20 cellular contexts compared by ENCODE assay signal in the genomic region with DNA sequence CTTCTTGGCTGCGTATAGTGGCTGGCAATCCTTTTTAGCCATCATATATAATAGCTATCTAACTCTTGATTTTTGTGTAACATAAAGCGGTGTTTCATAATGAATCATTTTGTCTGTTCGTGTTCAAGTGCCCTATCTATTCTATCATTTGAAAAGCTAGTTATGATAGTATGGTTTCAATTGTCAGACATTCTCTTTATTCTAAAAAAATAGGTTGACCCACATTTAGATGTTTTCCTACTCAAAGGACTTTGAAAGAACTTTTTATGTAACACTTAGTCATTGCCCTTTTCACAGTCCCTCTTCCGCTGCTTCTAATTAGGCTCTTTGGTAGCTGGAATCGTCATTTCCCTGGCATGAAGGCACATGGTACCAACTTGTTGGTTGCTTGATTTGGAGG.
DNase-seq lines count a peak whose midpoint lies in the region; ATAC-seq and TF ChIP-seq lines count a peak whose summit lies in the region.
"Had no signal": no experiment of that assay in that cellular context is flagged by ENCODE, and none has a peak within 500 bp of the region (broad histone marks: within the 10 kb centered on the region; RNA-seq: fewer than 3 reads in every experiment).

No MANE protein-coding gene starts in this region.

- H3K27ac Mint-ChIP-seq in activated CD4-positive, alpha-beta T cell treated with anti-CD3 and anti-CD28 coated beads for 36 hours: peak overlapping the region; percentile 40
- H3K27ac Mint-ChIP-seq in activated CD8-positive, alpha-beta T cell treated with anti-CD3 and anti-CD28 coated beads for 36 hours: peak overlapping the region; percentile 81
- H3K27ac Mint-ChIP-seq: CD14-positive monocyte had no signal

- H3K4me1 Mint-ChIP-seq in activated CD4-positive, alpha-beta T cell treated with anti-CD3 and anti-CD28 coated beads for 36 hours: peaks cover 33% of the 10 kb centered on the region
- peaks cover 31% of the 10 kb centered on the region for H3K4me1 Mint-ChIP-seq in activated CD8-positive, alpha-beta T cell treated with anti-CD3 and anti-CD28 coated beads for 36 hours (ENCODE audit: low read depth)

- no peaks in the 10 kb centered on the region for H3K9me3 Mint-ChIP-seq in activated CD4-positive, alpha-beta T cell treated with anti-CD3 and anti-CD28 coated beads for 36 hours (ENCODE audit: low read depth)
- no peaks in the 10 kb centered on the region for H3K9me3 Mint-ChIP-seq in activated CD8-positive, alpha-beta T cell treated with anti-CD3 and anti-CD28 coated beads for 36 hours
- H3K9me3 Mint-ChIP-seq: CD14-positive monocyte had no signal

- intact Hi-C loops in activated CD4-positive, alpha-beta T cell treated with anti-CD3 and anti-CD28 coated beads for 36 hours (cut with DNase I, micrococcal nuclease): loop anchor here (1.0 to 5.0 kb wide), 4 partner anchors 40 to 79 kb away; no protein-coding TSS in a partner anchor
- intact Hi-C loops in activated CD8-positive, alpha-beta T cell treated with anti-CD3 and anti-CD28 coated beads for 36 hours (cut with micrococcal nuclease): no loop called here
- intact Hi-C loops in stomach (cut with DNase I; ENCODE audit: low total_unique reads): no loop called here

- no peaks in the 10 kb centered on the region for H3K79me1 ChIP-seq in mesendoderm (ENCODE audit: low read length)

- no peak overlapping the region for H3K4ac ChIP-seq in mesendoderm (ENCODE audit: low read depth, low read length)

- H2AK5ac ChIP-seq in mesendoderm (ENCODE audit: low read length): no peak overlapping the region

- no peaks in the 10 kb centered on the region for H3K79me2 ChIP-seq in mesendoderm (ENCODE audit: control insufficient read depth, insufficient read depth, low read length)

- WGBS in mesendoderm (ENCODE audit: extremely low coverage, insufficient coverage, low lambda C conversion rate): no CpG with 5 or more reads among the region's 5 CpGs
- 85 to 92% (median 91%) methylated on average over 5 of the region's 5 CpGs for WGBS in stomach, 5 donors

- peak overlapping the region; percentile 23 for H2BK5ac ChIP-seq in mesendoderm (ENCODE audit: low read length)

- no peak overlapping the region for H4K8ac ChIP-seq in mesendoderm (ENCODE audit: low read depth, low read length)

- no peaks in the 10 kb centered on the region for H3K27me3 ChIP-seq in mesendoderm (ENCODE audit: insufficient read depth, low read length, poor library complexity)
- no peaks in the 10 kb centered on the region for H3K27me3 ChIP-seq in stomach
- H3K27me3 ChIP-seq: upper lobe of right lung had no signal

- no peak for TF ChIP-seq EP300 in stomach (IDR thresholded peaks at IDR 0.05)

- CTCF ChIA-PET in activated CD4-positive, alpha-beta T cell treated with anti-CD3 and anti-CD28 coated beads for 36 hours (lab: Charles Lee): interaction anchor here (1.1 to 1.2 kb wide), 3 partner anchors 9 to 24 kb away, joined by 3 to 4 read pairs (median 3); no protein-coding TSS in a partner anchor
- CTCF ChIA-PET in activated CD8-positive, alpha-beta T cell treated with anti-CD3 and anti-CD28 coated beads for 36 hours (lab: Charles Lee): no interaction called here

- POLR2A ChIA-PET in activated CD4-positive, alpha-beta T cell treated with anti-CD3 and anti-CD28 coated beads for 36 hours (lab: Charles Lee): interaction anchor here (0.8 kb wide), 1 partner anchor 82 kb away, joined by 5 read pairs; no protein-coding TSS in a partner anchor
- POLR2A ChIA-PET in activated CD8-positive, alpha-beta T cell treated with anti-CD3 and anti-CD28 coated beads for 36 hours (lab: Charles Lee): interaction anchor here (1.4 kb wide), 1 partner anchor 81 kb away, joined by 3 read pairs; no protein-coding TSS in a partner anchor

- no peak for TF ChIP-seq POLR2A in stomach (IDR thresholded peaks at IDR 0.05)

- no peak overlapping the region for H3K4me3 Mint-ChIP-seq in activated CD4-positive, alpha-beta T cell treated with anti-CD3 and anti-CD28 coated beads for 36 hours
- no peak overlapping the region for H3K4me3 Mint-ChIP-seq in activated CD8-positive, alpha-beta T cell treated with anti-CD3 and anti-CD28 coated beads for 36 hours
- H3K4me3 Mint-ChIP-seq: CD14-positive monocyte had no signal

- no peaks in the 10 kb centered on the region for H3K9me3 ChIP-seq in stomach
- H3K9me3 ChIP-seq: A549, left ventricle myocardium inferior, upper lobe of right lung had no signal

- peak; percentile 79 for ATAC-seq in activated CD4-positive, alpha-beta T cell treated with anti-CD3 and anti-CD28 coated beads for 36 hours
- ATAC-seq in GM18867 (IDR thresholded peaks at IDR 0.05; ENCODE audit: unreplicated experiment) (peak; percentile 37), GM21367 (IDR thresholded peaks at IDR 0.05; ENCODE audit: unreplicated experiment) (no peak)
- peak; percentile 65 for ATAC-seq in activated CD8-positive, alpha-beta T cell treated with anti-CD3 and anti-CD28 coated beads for 36 hours
- ATAC-seq: A549, upper lobe of right lung had no signal

- H3K4me3 ChIP-seq in mesendoderm (ENCODE audit: low read length) (no peak overlapping the region), stomach (no peak overlapping the region)
- H3K4me3 ChIP-seq: A549, GM23248, left ventricle myocardium inferior, SK-N-MC, upper lobe of right lung had no signal

- H4K5ac ChIP-seq in mesendoderm (ENCODE audit: low read length): no peak overlapping the region

- DNase-seq in activated CD4-positive, alpha-beta T cell treated with anti-CD3 and anti-CD28 coated beads for 36 hours: peak; percentile 17
- DNase-seq in activated CD4-positive, alpha-beta T cell treated with anti-CD3 and anti-CD28 coated beads for 1 hour: no peak
- peak; percentile 16 for DNase-seq in activated CD8-positive, alpha-beta T cell treated with anti-CD3 and anti-CD28 coated beads for 36 hours
- DNase-seq in mesendoderm: no peak
- DNase-seq in globus pallidus (ENCODE audit: low spot score): no peak
- no peak for DNase-seq in stomach
- DNase-seq: activated CD8-positive, alpha-beta memory T cell treated with anti-CD3 and anti-CD28 coated beads, Interleukin-2, amount 50 U/mL, for 4 hours; amniotic stem cell; GM23248; left ventricle myocardium inferior; NCI-H1930; NCI-H510A treated with DMSO at 0.1 percent for 48 hours; OCI-M1; upper lobe of right lung had no signal

- H3K23ac ChIP-seq in mesendoderm (ENCODE audit: low read length): no peak overlapping the region

- no peak for TF ChIP-seq CTCF in activated CD8-positive, alpha-beta T cell treated with anti-CD3 and anti-CD28 coated beads for 36 hours (IDR thresholded peaks at IDR 0.05)
- no peak for TF ChIP-seq CTCF in stomach (IDR thresholded peaks at IDR 0.05)

- no peak overlapping the region for H3K9ac ChIP-seq in mesendoderm (ENCODE audit: low read length)
- H3K9ac ChIP-seq: GM23248 had no signal

- H3K36me3 ChIP-seq in mesendoderm (ENCODE audit: control insufficient read depth, insufficient read depth, low read length) (no peaks in the 10 kb centered on the region), stomach (no peaks in the 10 kb centered on the region)
- H3K36me3 ChIP-seq: left ventricle myocardium inferior, upper lobe of right lung had no signal

- H3K4me2 ChIP-seq in mesendoderm (ENCODE audit: low read length): no peak overlapping the region
- H3K4me2 ChIP-seq: A549 had no signal

- H3K4me1 ChIP-seq in mesendoderm (ENCODE audit: control insufficient read depth, low read depth, low read length) (peaks cover 8% of the 10 kb centered on the region), stomach (peaks cover 0 to 4% (median 0%) of the 10 kb centered on the region in 4 donors)
- H3K4me1 ChIP-seq: A549, upper lobe of right lung had no signal

- H3K56ac ChIP-seq in mesendoderm (ENCODE audit: low read length): no peak overlapping the region

- no peaks in the 10 kb centered on the region for H3K36me3 Mint-ChIP-seq in activated CD4-positive, alpha-beta T cell treated with anti-CD3 and anti-CD28 coated beads for 36 hours (ENCODE audit: low read depth)
- H3K36me3 Mint-ChIP-seq in activated CD8-positive, alpha-beta T cell treated with anti-CD3 and anti-CD28 coated beads for 36 hours (ENCODE audit: low read depth): no peaks in the 10 kb centered on the region
- H3K36me3 Mint-ChIP-seq: CD14-positive monocyte had no signal

- no peak overlapping the region for H2BK15ac ChIP-seq in mesendoderm (replicated peaks; ENCODE audit: low read depth)

- H3K18ac ChIP-seq in mesendoderm (ENCODE audit: low read length): no peak overlapping the region

- H3K27me3 Mint-ChIP-seq in activated CD4-positive, alpha-beta T cell treated with anti-CD3 and anti-CD28 coated beads for 36 hours: no peaks in the 10 kb centered on the region
- no peaks in the 10 kb centered on the region for H3K27me3 Mint-ChIP-seq in activated CD8-positive, alpha-beta T cell treated with anti-CD3 and anti-CD28 coated beads for 36 hours

- H2BK120ac ChIP-seq in mesendoderm (ENCODE audit: low read depth, low read length): no peak overlapping the region

- H3K27ac ChIP-seq in mesendoderm (ENCODE audit: low read depth, low read length) (no peak overlapping the region), stomach (no peak overlapping the region)
- H3K27ac ChIP-seq: A549, GM23248, HL-60, left ventricle myocardium inferior, SK-N-MC had no signal

Comparison
In these comparisons a context has a peak if more than half of its experiments do, and no peak if none do; other contexts are left out.
1. DNase-seq: peak in activated CD4-positive, alpha-beta T cell treated with anti-CD3 and anti-CD28 coated beads for 36 hours (single experiment) and activated CD8-positive, alpha-beta T cell treated with anti-CD3 and anti-CD28 coated beads for 36 hours (single experiment); none in activated CD4-positive, alpha-beta T cell treated with anti-CD3 and anti-CD28 coated beads for 1 hour (single experiment), mesendoderm (single experiment), globus pallidus (single experiment) and stomach (single experiment).
2. intact Hi-C loops: an anchor here in activated CD4-positive, alpha-beta T cell treated with anti-CD3 and anti-CD28 coated beads for 36 hours (1.0 to 5.0 kb wide); none called in activated CD8-positive, alpha-beta T cell treated with anti-CD3 and anti-CD28 coated beads for 36 hours and stomach.